ENCODE assay signal across 13 cellular contexts in genomic region chr5:157926171-157926671, GRCh38.
"Had no signal": no experiment of that assay in that cellular context is flagged by ENCODE, and none has a peak within 500 bp of the region (broad histone marks: within the 10 kb centered on the region; RNA-seq: fewer than 3 reads in every experiment).

No MANE protein-coding gene starts in this region.

- ATAC-seq: sciatic nerve; stimulated activated naive B cell treated with anti-CD40 and anti-IgM and Interleukin-4, amounts not matched to agents 10 μg/mL and 1 μg/mL and 100 μg/mL, for 72 hours had no signal

- DNase-seq: activated CD4-positive, alpha-beta memory T cell treated with anti-CD3 and anti-CD28 coated beads, Interleukin-2, amount 10 ng/mL, durations not matched to agents 7 days and 5 days; activated CD4-positive, alpha-beta T cell treated with anti-CD3 and anti-CD28 coated beads for 36 hours; activated gamma-delta T cell; activated T-cell treated with anti-CD3 and anti-CD28 coated beads, Interleukin-2, amount 50 U/mL, for 48 hours; brain microvascular endothelial cell; cerebellar nuclear complex; hypothalamus; stimulated activated CD4-positive, alpha-beta T cell treated with anti-CD3 and anti-CD28 coated beads, Interleukin-2, amount 100 ng/mL, for 24 hours; stimulated activated naive B cell treated with anti-CD40 and anti-IgM and Interleukin-4, amounts not matched to agents 10 μg/mL and 1 μg/mL and 100 μg/mL, for 72 hours; T1000 had no signal

- H3K4me3 ChIP-seq: neural progenitor cell had no signal

- H3K4me2 ChIP-seq: neural progenitor cell had no signal

- H3K36me3 ChIP-seq: brain microvascular endothelial cell, neural progenitor cell had no signal

- H3K27me3 ChIP-seq: brain microvascular endothelial cell, neural progenitor cell had no signal

- H3K27ac ChIP-seq: brain microvascular endothelial cell, neural progenitor cell, VCaP had no signal

- H2AFZ ChIP-seq: neural progenitor cell had no signal
